ENCODE assay signal across 19 cellular contexts in genomic region chr12:89015419-89015818, GRCh38.
DNase-seq lines count a peak whose midpoint lies in the region; ATAC-seq, FAIRE-seq and TF ChIP-seq lines count a peak whose summit lies in the region.
"Had no signal": no experiment of that assay in that cellular context is flagged by ENCODE, and none has a peak within 500 bp of the region (broad histone marks: within the 10 kb centered on the region; RNA-seq: fewer than 3 reads in every experiment).

No MANE protein-coding gene starts in this region.

- H3K4me3 ChIP-seq in A549 = no peak overlapping the region
- H3K4me3 ChIP-seq in MM.1S (ENCODE audit: low read length) = peak overlapping the region; percentile 11; the same call in 1 of the 2 replicates
- no peak overlapping the region for H3K4me3 ChIP-seq in K562
- H3K4me3 ChIP-seq: HAP-1 had no signal

- H3K9ac ChIP-seq in MM.1S (ENCODE audit: low read length) (no peak overlapping the region), K562 (ENCODE audit: insufficient read depth in 1 of 2, low read depth in 2 of 2, low read length in 2 of 2) (no peak overlapping the region)

- H3K9me2 ChIP-seq in MM.1S (replicated peaks; ENCODE audit: insufficient read depth, low read length) = no peaks in the 10 kb centered on the region

- no TSS peak for BruUV-seq in K562 (replicated peaks; lab: Mats Ljungman, UMichigan)

- H4K20me1 ChIP-seq in MM.1S (ENCODE audit: insufficient read depth, low read length) (no peaks in the 10 kb centered on the region), K562 (replicated peaks; ENCODE audit: control insufficient read depth, insufficient read depth, low read length) (no peaks in the 10 kb centered on the region)

- TF ChIP-seq EP300 in A549 (IDR thresholded peaks at IDR 0.05) = no peak
- no peak for TF ChIP-seq EP300 in K562 (IDR thresholded peaks at IDR 0.05; ENCODE audit: low read length)

- H3K27ac ChIP-seq in A549 (no peak overlapping the region), MM.1S (ENCODE audit: low read length) (peak overlapping the region; percentile 62), K562 (ENCODE audit: extremely low read depth, low read depth, low read length) (no peak overlapping the region), RWPE1 (no peak overlapping the region)

- H3K4me2 ChIP-seq in A549 (no peak overlapping the region), MM.1S (ENCODE audit: low read depth, low read length) (peak overlapping the region; percentile 67), K562 (ENCODE audit: insufficient read depth, low read length) (no peak overlapping the region)

- CTCF ChIA-PET in A549 (lab: Yijun Ruan, JAX) = interaction anchor here (0.6 to 1.4 kb wide), 2 partner anchors 133 to 509 kb away, joined by 3 to 7 read pairs; partner anchors contain the start of gene GALNT4
- CTCF ChIA-PET in K562 (lab: Yijun Ruan, JAX; ENCODE audit: low intra/inter-chr PET ratio) = interaction anchor here (3.2 kb wide), 1 partner anchor 514 kb away, joined by 19 read pairs; no protein-coding TSS in a partner anchor
- CTCF ChIA-PET in RWPE1 (lab: Yijun Ruan, JAX) = no interaction called here

- no peak for DNase-seq in A549 (ENCODE audit: low read depth in 1 of 2, low spot score in 1 of 2)
- peak; percentile 73 for DNase-seq in MM.1S
- DNase-seq in K562 (ENCODE audit: extremely low read depth in 1 of 4, low spot score in 3 of 4) = no peak
- DNase-seq in SHP77 treated with DMSO at 0.1 percent for 48 hours (lab: John Stamatoyannopoulos, UW) = no peak
- DNase-seq in RWPE1 (ENCODE audit: low spot score) = no peak
- DNase-seq: 8988T; C1 segment of cervical spinal cord; Calu3; CD4-positive, alpha-beta memory T cell; COR-L47; DMS53; DMS79 treated with DMSO at 0.1 percent for 48 hours; GF-D8; GOT3; HFFc6 had no signal

- H3F3A ChIP-seq in MM.1S (ENCODE audit: insufficient read depth, low read length) = peaks cover 9% of the 10 kb centered on the region

- no peaks in the 10 kb centered on the region for H3K36me3 ChIP-seq in MM.1S (replicated peaks; ENCODE audit: insufficient read depth, low read length)
- H3K36me3 ChIP-seq in K562 (ENCODE audit: control insufficient read depth, insufficient read depth, low read length) = no peaks in the 10 kb centered on the region
- H3K36me3 ChIP-seq: HAP-1 had no signal

- in situ Hi-C loops in K562 (cut with MboI) = loop anchor here (5.0 to 25.0 kb wide), 3 partner anchors 442 to 1947 kb away; partner anchors contain the start of genes CCER1, GALNT4 and POC1B

- 88% methylated on average over 1 of the region's 1 CpG for WGBS in A549 (ENCODE audit: missing lambda C conversion rate)
- 5% methylated on average over 1 of the region's 1 CpG for WGBS in K562 (ENCODE audit: insufficient coverage, low coverage, missing lambda C conversion rate)

- TF ChIP-seq POLR2A in A549 (IDR thresholded peaks at IDR 0.05; ENCODE audit: low read length) (no peak), K562 (conservative IDR thresholded peaks at IDR 0.05) (no peak)

- peaks cover 10% of the 10 kb centered on the region; the same call in 2 of the 3 replicates for H3K4me1 ChIP-seq in A549
- peaks cover 35% of the 10 kb centered on the region for H3K4me1 ChIP-seq in MM.1S (ENCODE audit: low read length)
- no peaks in the 10 kb centered on the region for H3K4me1 ChIP-seq in K562 (replicated peaks in 1 of 2; ENCODE audit: control insufficient read depth in 2 of 2, insufficient read depth in 2 of 2, low read length in 2 of 2)
- H3K4me1 ChIP-seq: HAP-1 had no signal

- H3K79me2 ChIP-seq in MM.1S (ENCODE audit: low read length) (no peaks in the 10 kb centered on the region), K562 (ENCODE audit: control insufficient read depth, insufficient read depth, low read length) (no peaks in the 10 kb centered on the region)

- no peak for TF ChIP-seq RAD21 in A549 (conservative IDR thresholded peaks at IDR 0.05 in 1 of 2, IDR thresholded peaks at IDR 0.05 in 1 of 2)
- no peak for TF ChIP-seq RAD21 in K562 (CRISPR knock-in tag; conservative IDR thresholded peaks at IDR 0.05 in 1 of 2, IDR thresholded peaks at IDR 0.05 in 1 of 2)

- H3K27me3 ChIP-seq in MM.1S (replicated peaks; ENCODE audit: insufficient read depth, low read length) = no peaks in the 10 kb centered on the region
- H3K27me3 ChIP-seq in K562 (ENCODE audit: control insufficient read depth in 2 of 2, insufficient read depth in 2 of 2, low read length in 2 of 2) = no peaks in the 10 kb centered on the region

- H3K9me1 ChIP-seq in K562 (ENCODE audit: control insufficient read depth, insufficient read depth, low read length) = no peaks in the 10 kb centered on the region

- peak overlapping the region; percentile 50; the same call in 1 of the 2 replicates for H2AFZ ChIP-seq in MM.1S (ENCODE audit: low read length)
- H2AFZ ChIP-seq in K562 (ENCODE audit: low read depth, low read length) = no peak overlapping the region

- FAIRE-seq in A549 (lab: Jason Lieb, UNC) (no peak), K562 (lab: Jason Lieb, UNC) (no peak)
- FAIRE-seq: GM12891, GM18507 had no signal

- ATAC-seq in A549 = no peak
- no peak for ATAC-seq in K562
- no peak for ATAC-seq in HG03108 (IDR thresholded peaks at IDR 0.05; ENCODE audit: unreplicated experiment)

- intact Hi-C loops in K562 (cut with micrococcal nuclease) = no loop called here

- no peaks in the 10 kb centered on the region for H3K9me3 ChIP-seq in A549
- no peaks in the 10 kb centered on the region for H3K9me3 ChIP-seq in MM.1S (replicated peaks; ENCODE audit: insufficient read depth, low read length)
- no peaks in the 10 kb centered on the region for H3K9me3 ChIP-seq in K562 (replicated peaks; ENCODE audit: control insufficient read depth, insufficient read depth, low read depth, low read length)
- H3K9me3 ChIP-seq: HAP-1 had no signal

- TF ChIP-seq CTCF in A549 (IDR thresholded peaks at IDR 0.05) (no peak), MM.1S (IDR thresholded peaks at IDR 0.05; ENCODE audit: low read length) (no peak), K562 (IDR thresholded peaks at IDR 0.05 in 2 of 3, conservative IDR thresholded peaks at IDR 0.05 in 1 of 3; ENCODE audit: insufficient read depth in 2 of 3, low read depth in 1 of 3, low read length in 3 of 3) (no peak), RWPE1 (conservative IDR thresholded peaks at IDR 0.05; ENCODE audit: low read depth) (no peak)

- POLR2A ChIA-PET in A549 (lab: Yijun Ruan, JAX) (no interaction called here), K562 (lab: Yijun Ruan, JAX) (no interaction called here), RWPE1 (lab: Yijun Ruan, JAX; ENCODE audit: low non-redundant PET) (no interaction called here)

TF ChIP-seq in A549, 52 proteins besides CTCF, POLR2A, EP300 and RAD21:
- no peak for TF ChIP-seq MAX (IDR thresholded peaks at IDR 0.05)
- TF ChIP-seq MAFK (IDR thresholded peaks at IDR 0.05; ENCODE audit: partially characterized antibody) = peak; percentile 63

TF ChIP-seq in K562, 482 proteins besides CTCF, POLR2A, EP300 and RAD21 (continues in another document):
- TF ChIP-seq ILF3 (IDR thresholded peaks at IDR 0.05; ENCODE audit: borderline replicate concordance) = no peak
- TF ChIP-seq ZBTB9 (CRISPR knock-in tag; IDR thresholded peaks at IDR 0.05) = no peak
- no peak for TF ChIP-seq CREB3 (tag; conservative IDR thresholded peaks at IDR 0.05; ENCODE audit: low read depth)
- no peak for TF ChIP-seq ZNF589 (CRISPR knock-in tag; IDR thresholded peaks at IDR 0.05; ENCODE audit: low read depth)
- TF ChIP-seq ATF2 (CRISPR knock-in tag; IDR thresholded peaks at IDR 0.05) = no peak
- no peak for TF ChIP-seq IRF9 (tag; IDR thresholded peaks at IDR 0.05)

Comparison
In these comparisons a context has a peak if more than half of its experiments do, and no peak if none do; other contexts are left out.
1. Of the 35 proteins assayed by ChIP-seq in both K562 and A549: peak only in K562: none; only in A549: MAFK; in both: none; in neither: 34.